Comparison of ENCODE assay signal across 11 cellular contexts in genomic region chr20:36569847-36570429, GRCh38. TPM values are rescaled to one million over a fixed set of nuclear protein-coding genes. Genes with fewer than 3 reads are reported as not detected.
DNase-seq lines count a peak whose midpoint lies in the region; TF ChIP-seq lines count a peak whose summit lies in the region.
"Had no signal": no experiment of that assay in that cellular context is flagged by ENCODE, and none has a peak within 500 bp of the region (broad histone marks: within the 10 kb centered on the region; RNA-seq: fewer than 3 reads in every experiment).

No MANE protein-coding gene starts in this region.

- no peaks in the 10 kb centered on the region for H3K27me3 Mint-ChIP-seq in activated naive CD4-positive, alpha-beta T cell treated with anti-CD3 and anti-CD28 coated beads, Interleukin-2, amount 50 U/mL, for 24 hours
- no peaks in the 10 kb centered on the region for H3K27me3 Mint-ChIP-seq in activated naive CD4-positive, alpha-beta T cell treated with anti-CD3 and anti-CD28 coated beads for 36 hours (ENCODE audit: low read depth)
- H3K27me3 Mint-ChIP-seq in nephron progenitor cell (ENCODE audit: low read depth, poor library complexity): peaks cover 6% of the 10 kb centered on the region

- H3K4me1 Mint-ChIP-seq in activated naive CD4-positive, alpha-beta T cell treated with anti-CD3 and anti-CD28 coated beads, Interleukin-2, amount 50 U/mL, for 24 hours: peaks cover 20% of the 10 kb centered on the region
- H3K4me1 Mint-ChIP-seq in activated naive CD4-positive, alpha-beta T cell treated with anti-CD3 and anti-CD28 coated beads for 36 hours (ENCODE audit: low read depth): peaks cover 18% of the 10 kb centered on the region
- H3K4me1 Mint-ChIP-seq in nephron progenitor cell: peaks cover 43% of the 10 kb centered on the region

- H3K9me2 ChIP-seq in MM.1S (replicated peaks; ENCODE audit: insufficient read depth, low read length): no peaks in the 10 kb centered on the region

- H3K4me3 Mint-ChIP-seq in activated naive CD4-positive, alpha-beta T cell treated with anti-CD3 and anti-CD28 coated beads, Interleukin-2, amount 50 U/mL, for 24 hours: no peak overlapping the region
- H3K4me3 Mint-ChIP-seq in activated naive CD4-positive, alpha-beta T cell treated with anti-CD3 and anti-CD28 coated beads for 36 hours: no peak overlapping the region
- no peak overlapping the region for H3K4me3 Mint-ChIP-seq in nephron progenitor cell
- H3K4me3 Mint-ChIP-seq: T-helper 1 cell treated with Interleukin-12 subunit alpha and Interleukin-12 subunit beta and Interleukin-4 antibody, amounts not matched to agents 30 μg/mL and 1 μg/mL, for 36 hours had no signal

- H3K9ac ChIP-seq in SK-N-MC (ENCODE audit: insufficient read length): no peak overlapping the region
- H3K9ac ChIP-seq in fibroblast of lung (ENCODE audit: insufficient read depth, low read length): no peak overlapping the region
- H3K9ac ChIP-seq in smooth muscle cell (ENCODE audit: low read depth): no peak overlapping the region
- H3K9ac ChIP-seq in MM.1S (ENCODE audit: low read length): no peak overlapping the region

- peaks cover under 1% of the 10 kb centered on the region for H3K4me1 ChIP-seq in fibroblast of lung (ENCODE audit: control insufficient read depth, extremely low read depth, insufficient read depth, low read length)
- H3K4me1 ChIP-seq in smooth muscle cell (ENCODE audit: low read depth): peaks cover 21% of the 10 kb centered on the region
- peaks cover 0 to 2% of the 10 kb centered on the region in 2 donors for H3K4me1 ChIP-seq in uterus
- 0 out of 2 replicates have a peak, but pooled peaks cover 3% of the 10 kb centered on the region for H3K4me1 ChIP-seq in MM.1S (ENCODE audit: low read length)

- 44% methylated on average over 7 of the region's 7 CpGs for WGBS in smooth muscle cell (ENCODE audit: low lambda C conversion rate)

- intact Hi-C loops in activated naive CD4-positive, alpha-beta T cell treated with anti-CD3 and anti-CD28 coated beads for 36 hours (cut with micrococcal nuclease): loop anchor here (5.0 kb wide), 2 partner anchors 267 to 618 kb away; partner anchors contain the start of gene SCAND1
- intact Hi-C loops in uterus (cut with DNase I; ENCODE audit: low total_unique reads): no loop called here

- H3K27me3 ChIP-seq in fibroblast of lung (ENCODE audit: control insufficient read depth, insufficient read depth, low read length): no peaks in the 10 kb centered on the region
- H3K27me3 ChIP-seq in smooth muscle cell (ENCODE audit: low read depth): no peaks in the 10 kb centered on the region
- H3K27me3 ChIP-seq in uterus: no peaks in the 10 kb centered on the region
- no peaks in the 10 kb centered on the region for H3K27me3 ChIP-seq in MM.1S (replicated peaks; ENCODE audit: insufficient read depth, low read length)
- H3K27me3 ChIP-seq: thyroid gland had no signal

- H4K20me1 ChIP-seq in fibroblast of lung (ENCODE audit: control insufficient read depth, extremely low read depth, insufficient read depth, low read length): no peaks in the 10 kb centered on the region
- peaks cover under 1% of the 10 kb centered on the region for H4K20me1 ChIP-seq in smooth muscle cell (ENCODE audit: low read depth)
- H4K20me1 ChIP-seq in MM.1S (ENCODE audit: insufficient read depth, low read length): no peaks in the 10 kb centered on the region

- H3K79me2 ChIP-seq in fibroblast of lung (ENCODE audit: control insufficient read depth, insufficient read depth, low read length) (no peaks in the 10 kb centered on the region), smooth muscle cell (ENCODE audit: low read depth) (peaks cover 8% of the 10 kb centered on the region), MM.1S (ENCODE audit: low read length) (peaks cover 13% of the 10 kb centered on the region)

- H3K4me3 ChIP-seq in SK-N-MC (no peak overlapping the region), fibroblast of lung (replicated peaks in 1 of 4; ENCODE audit: control extremely low read depth in 1 of 4, insufficient read depth in 1 of 4, low read depth in 3 of 4, low read length in 4 of 4) (no peak overlapping the region), smooth muscle cell (no peak overlapping the region), uterus (no peak overlapping the region), MM.1S (ENCODE audit: low read length) (no peak overlapping the region)
- H3K4me3 ChIP-seq: thyroid gland had no signal

- CTCF ChIA-PET in activated naive CD4-positive, alpha-beta T cell treated with anti-CD3 and anti-CD28 coated beads for 36 hours (lab: Charles Lee): interaction anchor here (0.6 to 1.1 kb wide), 2 partner anchors 9 to 239 kb away, joined by 3 read pairs; no protein-coding TSS in a partner anchor

- TF ChIP-seq POLR2A in uterus (IDR thresholded peaks at IDR 0.05): no peak

- H3K27ac ChIP-seq in SK-N-MC (0 out of 2 replicates have a peak overlapping the region, but pooled peaks have one; percentile 19), fibroblast of lung (ENCODE audit: insufficient read depth, low read length) (no peak overlapping the region), smooth muscle cell (ENCODE audit: low read depth) (peak overlapping the region; percentile 52), uterus (peak overlapping the region in 1 of 2 donors; percentile 13), MM.1S (ENCODE audit: low read length) (no peak overlapping the region)
- H3K27ac ChIP-seq: thyroid gland had no signal

- peak overlapping the region; percentile 76 for H3K27ac Mint-ChIP-seq in activated naive CD4-positive, alpha-beta T cell treated with anti-CD3 and anti-CD28 coated beads, Interleukin-2, amount 50 U/mL, for 24 hours
- no peak overlapping the region for H3K27ac Mint-ChIP-seq in activated naive CD4-positive, alpha-beta T cell treated with anti-CD3 and anti-CD28 coated beads for 36 hours
- no peak overlapping the region for H3K27ac Mint-ChIP-seq in nephron progenitor cell
- H3K27ac Mint-ChIP-seq: T-helper 1 cell treated with Interleukin-12 subunit alpha and Interleukin-12 subunit beta and Interleukin-4 antibody, amounts not matched to agents 30 μg/mL and 1 μg/mL, for 36 hours had no signal

- DNase-seq in activated naive CD4-positive, alpha-beta T cell treated with anti-CD3 and anti-CD28 coated beads for 36 hours: no peak
- no peak for DNase-seq in SK-N-MC (ENCODE audit: low read depth, low spot score)
- peak in 1 of 2 donors; percentile 82 for DNase-seq in fibroblast of lung (ENCODE audit: low read depth in 2 of 2)
- no peak for DNase-seq in smooth muscle cell (lab: John Stamatoyannopoulos, UW; ENCODE audit: unreplicated experiment)
- no peak for DNase-seq in nephron progenitor cell
- DNase-seq in uterus: no peak
- DNase-seq in MM.1S: no peak
- DNase-seq: NCI-H2029 treated with DMSO at 0.1 percent for 48 hours, thyroid gland had no signal

- H3K9me3 ChIP-seq in SK-N-MC (ENCODE audit: low read depth, low read length): no peaks in the 10 kb centered on the region
- H3K9me3 ChIP-seq in fibroblast of lung (ENCODE audit: control insufficient read depth, insufficient read depth, low read depth, low read length): no peaks in the 10 kb centered on the region
- no peaks in the 10 kb centered on the region for H3K9me3 ChIP-seq in smooth muscle cell (replicated peaks; ENCODE audit: low read depth)
- H3K9me3 ChIP-seq in uterus: no peaks in the 10 kb centered on the region
- no peaks in the 10 kb centered on the region for H3K9me3 ChIP-seq in MM.1S (replicated peaks; ENCODE audit: insufficient read depth, low read length)
- H3K9me3 ChIP-seq: thyroid gland had no signal

- H3K4me2 ChIP-seq in fibroblast of lung (ENCODE audit: extremely low read depth, insufficient read depth, low read length): peak overlapping the region; percentile 27
- H3K4me2 ChIP-seq in smooth muscle cell: peak overlapping the region; percentile 53
- no peak overlapping the region for H3K4me2 ChIP-seq in MM.1S (ENCODE audit: low read depth, low read length)

- H2AFZ ChIP-seq in fibroblast of lung (ENCODE audit: low read length): no peak overlapping the region
- no peak overlapping the region for H2AFZ ChIP-seq in smooth muscle cell (ENCODE audit: low read depth)
- no peak overlapping the region for H2AFZ ChIP-seq in MM.1S (ENCODE audit: low read length)

- H3F3A ChIP-seq in smooth muscle cell (ENCODE audit: low read depth): peaks cover 15% of the 10 kb centered on the region
- peaks cover 19% of the 10 kb centered on the region for H3F3A ChIP-seq in MM.1S (ENCODE audit: insufficient read depth, low read length)

- no peaks in the 10 kb centered on the region for H3K9me3 Mint-ChIP-seq in activated naive CD4-positive, alpha-beta T cell treated with anti-CD3 and anti-CD28 coated beads, Interleukin-2, amount 50 U/mL, for 24 hours
- H3K9me3 Mint-ChIP-seq in activated naive CD4-positive, alpha-beta T cell treated with anti-CD3 and anti-CD28 coated beads for 36 hours: peaks cover 3% of the 10 kb centered on the region
- peaks cover 18% of the 10 kb centered on the region for H3K9me3 Mint-ChIP-seq in nephron progenitor cell

- H3K36me3 Mint-ChIP-seq in activated naive CD4-positive, alpha-beta T cell treated with anti-CD3 and anti-CD28 coated beads, Interleukin-2, amount 50 U/mL, for 24 hours: peaks cover 4% of the 10 kb centered on the region
- peaks cover 7% of the 10 kb centered on the region for H3K36me3 Mint-ChIP-seq in activated naive CD4-positive, alpha-beta T cell treated with anti-CD3 and anti-CD28 coated beads for 36 hours (ENCODE audit: low read depth)
- H3K36me3 Mint-ChIP-seq in nephron progenitor cell (ENCODE audit: low read depth): peaks cover 16% of the 10 kb centered on the region

- no peaks in the 10 kb centered on the region for H3K36me3 ChIP-seq in SK-N-MC (ENCODE audit: insufficient read depth, low read length)
- no peaks in the 10 kb centered on the region for H3K36me3 ChIP-seq in fibroblast of lung (ENCODE audit: control insufficient read depth, insufficient read depth, low read length)
- no peaks in the 10 kb centered on the region for H3K36me3 ChIP-seq in smooth muscle cell (ENCODE audit: low read depth)
- no peaks in the 10 kb centered on the region for H3K36me3 ChIP-seq in uterus
- H3K36me3 ChIP-seq in MM.1S (replicated peaks; ENCODE audit: insufficient read depth, low read length): no peaks in the 10 kb centered on the region
- H3K36me3 ChIP-seq: thyroid gland had no signal

- TF ChIP-seq CTCF in fibroblast of lung (conservative IDR thresholded peaks at IDR 0.05 in 1 of 2, IDR thresholded peaks at IDR 0.05 in 1 of 2; ENCODE audit: low read depth in 1 of 2, low read length in 2 of 2) (no peak), smooth muscle cell (IDR thresholded peaks at IDR 0.05; ENCODE audit: borderline replicate concordance, insufficient read depth, poor library complexity, severe bottlenecking) (no peak), nephron progenitor cell (IDR thresholded peaks at IDR 0.05) (no peak), uterus (IDR thresholded peaks at IDR 0.05) (no peak), MM.1S (IDR thresholded peaks at IDR 0.05; ENCODE audit: low read length) (no peak)

RNA-seq across cellular contexts. Expression of gene TGIF2, which starts 3.5 kb away (rescaled TPM):
- 10 to 100 TPM; 32.2 to 33.6 TPM for total RNA-seq in activated naive CD4-positive, alpha-beta T cell treated with anti-CD3 and anti-CD28 coated beads for 36 hours
- total RNA-seq in fibroblast of lung: 3.8 and 5.6 TPM in 2 replicates
- polyA plus RNA-seq in fibroblast of lung: 5.9 and 9.9 TPM in 2 replicates
- 3.6 and 5.7 TPM in 2 replicates for polyA plus RNA-seq in fibroblast of lung (2012)
- polyA minus RNA-seq in fibroblast of lung (ENCODE audit: low replicate concordance): 8.9 and 9.7 TPM in 2 replicates
- 14.5 and 20.3 TPM in 2 replicates for total RNA-seq in smooth muscle cell
- 18.1 and 21.5 TPM in 2 replicates for polyA plus RNA-seq in smooth muscle cell
- 10 to 100 TPM in 2 of 4 donors, 1 to 10 TPM in 2; 3.3 to 35.7 (median 17.7) TPM for total RNA-seq in uterus

RNA-seq across cellular contexts. Expression of gene MYL9, which starts 28.6 kb away (rescaled TPM):
- total RNA-seq in activated naive CD4-positive, alpha-beta T cell treated with anti-CD3 and anti-CD28 coated beads for 36 hours: not detected
- total RNA-seq in fibroblast of lung: 9.2 and 25.4 TPM in 2 replicates
- 178 and 457 TPM in 2 replicates for polyA plus RNA-seq in fibroblast of lung
- 663 and 2,310 TPM in 2 replicates for polyA plus RNA-seq in fibroblast of lung (2012)
- 227 and 815 TPM in 2 replicates for polyA minus RNA-seq in fibroblast of lung (ENCODE audit: low replicate concordance)
- total RNA-seq in smooth muscle cell: 185 and 198 TPM in 2 replicates
- 993 and 1,109 TPM in 2 replicates for polyA plus RNA-seq in smooth muscle cell
- total RNA-seq in uterus: 1,000 to 10,000 TPM in 1 of 4 donors, 100 to 1,000 TPM in 2, 10 to 100 TPM in 1; 18.5 to 1,447 (median 245) TPM

RNA-seq across cellular contexts. Expression of gene RAB5IF, which starts 35.6 kb away (rescaled TPM):
- total RNA-seq in activated naive CD4-positive, alpha-beta T cell treated with anti-CD3 and anti-CD28 coated beads for 36 hours: 10 to 100 TPM; 79.8 to 85.9 TPM
- total RNA-seq in fibroblast of lung: 58.0 and 61.9 TPM in 2 replicates
- polyA plus RNA-seq in fibroblast of lung: 104 and 114 TPM in 2 replicates
- 78.9 and 100 TPM in 2 replicates for polyA plus RNA-seq in fibroblast of lung (2012)
- 34.2 and 34.5 TPM in 2 replicates for polyA minus RNA-seq in fibroblast of lung (ENCODE audit: low replicate concordance)
- total RNA-seq in smooth muscle cell: 60.5 and 66.8 TPM in 2 replicates
- polyA plus RNA-seq in smooth muscle cell: 108 and 139 TPM in 2 replicates
- total RNA-seq in uterus: 10 to 100 TPM; 12.8 to 37.7 (median 28.5) TPM

Comparison
In these comparisons a context has a peak if more than half of its experiments do, and no peak if none do; other contexts are left out.
1. H3K27ac ChIP-seq: peak in SK-N-MC (single experiment) and smooth muscle cell (single experiment); none in fibroblast of lung (single experiment) and MM.1S (single experiment).